ENCODE assay signal across 8 cellular contexts in genomic region chr2:85326406-85326945, GRCh38. TPM values are rescaled to one million over a fixed set of nuclear protein-coding genes. Genes with fewer than 3 reads are reported as not detected.
DNase-seq lines count a peak whose midpoint lies in the region; ATAC-seq and TF ChIP-seq lines count a peak whose summit lies in the region.

No MANE protein-coding gene starts in this region.

- 39 to 48% methylated on average over 20 of the region's 20 CpGs for WGBS in ectodermal cell, 2 experiments

- peaks cover 46% of the 10 kb centered on the region for H3K36me3 ChIP-seq in CD4-positive, CD25-positive, alpha-beta regulatory T cell (ENCODE audit: control insufficient read depth, insufficient read depth, low read length)
- H3K36me3 ChIP-seq in ectodermal cell (ENCODE audit: control insufficient read depth, insufficient read depth, low read length): peaks cover 17% of the 10 kb centered on the region

- intact Hi-C loops in natural killer cell (cut with micrococcal nuclease): no loop called here

- peaks cover 49% of the 10 kb centered on the region for H3K36me3 Mint-ChIP-seq in CD4-positive, CD25-positive, alpha-beta regulatory T cell
- H3K36me3 Mint-ChIP-seq in natural killer cell: peaks cover 10% of the 10 kb centered on the region

- H3K4me3 ChIP-seq in CD4-positive, CD25-positive, alpha-beta regulatory T cell (ENCODE audit: low read depth, low read length): peak overlapping the region; percentile 99
- H3K4me3 ChIP-seq in Jurkat, Clone E6-1 (ENCODE audit: low read length): peak overlapping the region; percentile 99
- peak overlapping the region; percentile 87 for H3K4me3 ChIP-seq in ectodermal cell (ENCODE audit: insufficient read depth, low read depth, low read length)

- peak overlapping the region; percentile 100 for H3K27ac Mint-ChIP-seq in CD4-positive, CD25-positive, alpha-beta regulatory T cell
- peak overlapping the region; percentile 99 to 100 for H3K27ac Mint-ChIP-seq in natural killer cell

- TF ChIP-seq CTCF in GM20000 (IDR thresholded peaks at IDR 0.05; ENCODE audit: extremely low read depth, missing control alignments) (no peak), natural killer cell (IDR thresholded peaks at IDR 0.05) (no peak)

- peak overlapping the region; percentile 97 for H3K27ac ChIP-seq in CD4-positive, CD25-positive, alpha-beta regulatory T cell (ENCODE audit: insufficient read depth, low read length, poor library complexity, severe bottlenecking)
- H3K27ac ChIP-seq in ectodermal cell (ENCODE audit: insufficient read depth, low read depth, low read length, poor library complexity, severe bottlenecking): no peak overlapping the region

- H3K9me3 Mint-ChIP-seq in CD4-positive, CD25-positive, alpha-beta regulatory T cell: no peaks in the 10 kb centered on the region
- H3K9me3 Mint-ChIP-seq in natural killer cell: no peaks in the 10 kb centered on the region

- peak; percentile 14 to 25 for ATAC-seq in CD4-positive, CD25-positive, alpha-beta regulatory T cell (ENCODE audit: low read depth in 2 of 2)
- peak in 1 of 3 donors; percentile 2 for ATAC-seq in natural killer cell

- H3K4me1 ChIP-seq in CD4-positive, CD25-positive, alpha-beta regulatory T cell (ENCODE audit: control insufficient read depth, insufficient read depth, low read length, poor library complexity, severe bottlenecking): peaks cover 71% of the 10 kb centered on the region
- H3K4me1 ChIP-seq in ectodermal cell (ENCODE audit: control insufficient read depth, insufficient read depth, low read length): no peaks in the 10 kb centered on the region

- peaks cover 18% of the 10 kb centered on the region for H3K27me3 Mint-ChIP-seq in CD4-positive, CD25-positive, alpha-beta regulatory T cell
- H3K27me3 Mint-ChIP-seq in natural killer cell (ENCODE audit: low read depth in 2 of 2): no peaks in the 10 kb centered on the region

- H3K4me3 Mint-ChIP-seq in CD4-positive, CD25-positive, alpha-beta regulatory T cell: peak overlapping the region; percentile 96 to 100 (median 100)
- peak overlapping the region; percentile 97 for H3K4me3 Mint-ChIP-seq in natural killer cell

- DNase-seq in CD4-positive, CD25-positive, alpha-beta regulatory T cell: peak; percentile 17 to 84 (median 60)
- DNase-seq in GM20000 (ENCODE audit: low spot score) (peak; percentile 59), natural killer cell (peak; percentile 26), occipital lobe (lab: John Stamatoyannopoulos, UW) (no peak), NCI-H345 (lab: John Stamatoyannopoulos, UW) (no peak)
- peak; percentile 56 for DNase-seq in Jurkat, Clone E6-1 (ENCODE audit: low read depth, low spot score)
- peak; percentile 46 for DNase-seq in activated CD4-positive, CD25-positive, alpha-beta regulatory T cell treated with anti-CD3 and anti-CD28 coated beads, Interleukin-2, amount 50 U/mL, for 72 hours

- peaks cover 32 to 81% (median 54%) of the 10 kb centered on the region in 4 donors for H3K4me1 Mint-ChIP-seq in CD4-positive, CD25-positive, alpha-beta regulatory T cell
- H3K4me1 Mint-ChIP-seq in natural killer cell: peaks cover 73 to 78% of the 10 kb centered on the region in 2 donors

- no peaks in the 10 kb centered on the region for H3K9me3 ChIP-seq in CD4-positive, CD25-positive, alpha-beta regulatory T cell (ENCODE audit: control insufficient read depth in 2 of 2, low read length in 2 of 2)
- no peaks in the 10 kb centered on the region for H3K9me3 ChIP-seq in ectodermal cell (ENCODE audit: control insufficient read depth, low read length)

- H3K27me3 ChIP-seq in CD4-positive, CD25-positive, alpha-beta regulatory T cell (ENCODE audit: control insufficient read depth, insufficient read depth, low read length): no peaks in the 10 kb centered on the region
- no peaks in the 10 kb centered on the region for H3K27me3 ChIP-seq in ectodermal cell (ENCODE audit: control insufficient read depth, insufficient read depth, low read length, poor library complexity, severe bottlenecking)

RNA-seq across cellular contexts. Expression of gene TGOLN2, which starts 1.3 kb away (rescaled TPM):
- total RNA-seq in CD4-positive, CD25-positive, alpha-beta regulatory T cell: 168 TPM
- polyA plus RNA-seq in CD4-positive, CD25-positive, alpha-beta regulatory T cell: 10 to 100 TPM; 51.3 to 62.7 (median 62.1) TPM
- 36.3 TPM for polyA plus RNA-seq in Jurkat, Clone E6-1 (2012; ENCODE audit: insufficient read depth, insufficient read length)
- 57.6 TPM for polyA plus RNA-seq in ectodermal cell (2013, experiment 1 of 4)
- 61.4 TPM for polyA plus RNA-seq in ectodermal cell (2013, experiment 2 of 4)
- polyA plus RNA-seq in ectodermal cell (2013, experiment 3 of 4): 43.6 TPM
- polyA plus RNA-seq in ectodermal cell (2013, experiment 4 of 4): 50.7 TPM
- total RNA-seq in natural killer cell (100 to 1,000 TPM; 190 to 207 (median 194) TPM), occipital lobe (34.5 TPM)

RNA-seq across cellular contexts. Expression of gene RETSAT, which starts 27.9 kb away (rescaled TPM):
- total RNA-seq in CD4-positive, CD25-positive, alpha-beta regulatory T cell: 32.4 TPM
- 10 to 100 TPM; 13.8 to 18.1 (median 15.8) TPM for polyA plus RNA-seq in CD4-positive, CD25-positive, alpha-beta regulatory T cell
- polyA plus RNA-seq in Jurkat, Clone E6-1 (2012; ENCODE audit: insufficient read depth, insufficient read length): 29.8 TPM
- polyA plus RNA-seq in ectodermal cell (2013, experiment 1 of 4): 14.3 TPM
- polyA plus RNA-seq in ectodermal cell (2013, experiment 2 of 4): 14.2 TPM
- 11.8 TPM for polyA plus RNA-seq in ectodermal cell (2013, experiment 3 of 4)
- polyA plus RNA-seq in ectodermal cell (2013, experiment 4 of 4): 13.2 TPM
- total RNA-seq in natural killer cell (10 to 100 TPM; 22.7 to 36.5 (median 33.9) TPM), occipital lobe (14.5 TPM)

RNA-seq across cellular contexts. Expression of gene ELMOD3, which starts 28.1 kb away (rescaled TPM):
- 21.5 TPM for total RNA-seq in CD4-positive, CD25-positive, alpha-beta regulatory T cell
- 10 to 100 TPM; 13.5 to 16.3 (median 15.4) TPM for polyA plus RNA-seq in CD4-positive, CD25-positive, alpha-beta regulatory T cell
- polyA plus RNA-seq in Jurkat, Clone E6-1 (2012; ENCODE audit: insufficient read depth, insufficient read length): 22.4 TPM
- polyA plus RNA-seq in ectodermal cell (2013, experiment 1 of 4): 23.7 TPM
- 19.4 TPM for polyA plus RNA-seq in ectodermal cell (2013, experiment 2 of 4)
- 20.4 TPM for polyA plus RNA-seq in ectodermal cell (2013, experiment 3 of 4)
- 21.0 TPM for polyA plus RNA-seq in ectodermal cell (2013, experiment 4 of 4)
- total RNA-seq in natural killer cell (10 to 100 TPM; 22.4 to 33.9 (median 24.8) TPM), occipital lobe (16.8 TPM)

Comparison
In these comparisons a context has a peak if more than half of its experiments do, and no peak if none do; other contexts are left out.
1. DNase-seq: peak in CD4-positive, CD25-positive, alpha-beta regulatory T cell (3 of 3), GM20000 (single experiment), Jurkat, Clone E6-1 (single experiment), activated CD4-positive, CD25-positive, alpha-beta regulatory T cell treated with anti-CD3 and anti-CD28 coated beads, Interleukin-2, amount 50 U/mL, for 72 hours (single experiment) and natural killer cell (single experiment); none in occipital lobe (single experiment) and NCI-H345 (single experiment).
2. Peak in every context shown above with its lines, with median percentiles within 50 percentile points of each other: H3K4me3 ChIP-seq.